ENCODE assay signal across 8 cellular contexts in the genomic region with DNA sequence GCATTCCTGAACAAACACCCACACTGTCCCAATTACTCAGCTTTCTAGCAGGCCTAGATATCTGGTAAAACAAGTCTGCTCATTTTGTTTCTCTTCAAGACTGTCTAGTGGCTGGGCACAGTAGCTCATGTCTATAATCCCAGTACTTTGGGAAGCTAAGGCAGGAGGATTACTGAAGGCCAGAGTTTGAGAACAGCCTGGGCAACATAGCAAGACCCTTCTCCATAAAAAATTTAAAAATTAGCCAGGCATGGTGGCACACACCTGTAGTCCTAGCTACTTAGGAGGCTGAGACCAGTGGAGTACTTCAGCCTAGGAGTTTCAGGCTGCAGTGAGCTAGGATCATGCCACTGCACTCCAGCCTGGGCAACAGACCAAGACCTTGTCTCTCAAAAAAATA.
"Had no signal": no experiment of that assay in that cellular context is flagged by ENCODE, and none has a peak within 500 bp of the region (broad histone marks: within the 10 kb centered on the region; RNA-seq: fewer than 3 reads in every experiment).

No MANE protein-coding gene starts in this region.

- H3K9ac ChIP-seq: KMS-11 had no signal

- H3K9me3 Mint-ChIP-seq: IgD-negative memory B cell had no signal

- H3K27ac Mint-ChIP-seq: IgD-negative memory B cell had no signal

- ATAC-seq: HepG2 had no signal

- H3K4me2 ChIP-seq: KMS-11 had no signal

- H3K27ac ChIP-seq: HL-60, KMS-11 had no signal

- FAIRE-seq: HepG2, HTR-8/SVneo had no signal

- DNase-seq: IMR-90, KBM-7, KG1 had no signal

- H3K27me3 Mint-ChIP-seq: IgD-negative memory B cell had no signal

- H3K36me3 Mint-ChIP-seq: IgD-negative memory B cell had no signal
